ENCODE assay signal across 31 cellular contexts in the genomic region with DNA sequence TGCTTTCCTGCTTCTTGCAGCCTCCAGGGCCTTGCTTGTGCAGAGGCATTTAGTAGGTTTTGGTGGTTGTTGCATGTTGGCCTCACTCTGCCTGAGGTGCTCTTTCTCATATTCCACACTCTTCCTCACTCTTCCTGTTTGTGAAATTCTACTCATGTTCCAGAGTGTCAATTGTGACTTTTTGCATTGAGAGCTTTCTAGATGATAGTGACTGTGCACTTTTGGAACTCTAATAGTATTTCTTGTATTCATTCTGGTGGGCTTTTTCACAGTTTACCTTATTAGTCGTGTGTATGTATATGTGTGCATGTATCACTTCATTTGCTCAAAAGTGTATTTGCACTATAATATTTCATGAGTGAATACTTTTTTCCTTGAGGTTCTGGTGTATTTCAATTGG.
"Had no signal": no experiment of that assay in that cellular context is flagged by ENCODE, and none has a peak within 500 bp of the region (broad histone marks: within the 10 kb centered on the region; RNA-seq: fewer than 3 reads in every experiment).

No MANE protein-coding gene starts in this region.

- H3K27me3 Mint-ChIP-seq: activated B cell treated with CpG ODN at 0.5 μM for 24 hours; activated CD8-positive, alpha-beta memory T cell treated with anti-CD3 and anti-CD28 coated beads, Interleukin-2, amount 10 ng/mL, durations not matched to agents 7 days and 5 days; activated naive CD4-positive, alpha-beta T cell treated with anti-CD3 and anti-CD28 coated beads, Interleukin-2, amount 50 U/mL, for 24 hours; activated naive CD8-positive, alpha-beta T cell treated with anti-CD3 and anti-CD28 coated beads, Interleukin-2, amount 50 U/mL, for 24 hours; dendritic cell treated with granulocyte-macrophage colony-stimulating factor and Interleukin-4, amounts not matched to agents 40 ng/mL and 50 ng/mL, for 4 days; natural killer cell treated with Interleukin-12 subunit alpha and Interleukin-12 subunit beta and Interleukin-15 and Interleukin-18, amount 100 ng/mL, for 72 hours; progenitor cell of endocrine pancreas had no signal

- H3K4me3 Mint-ChIP-seq: activated B cell treated with CpG ODN at 0.5 μM for 24 hours; activated CD8-positive, alpha-beta memory T cell treated with anti-CD3 and anti-CD28 coated beads, Interleukin-2, amount 10 ng/mL, durations not matched to agents 7 days and 5 days; activated CD8-positive, alpha-beta T cell treated with anti-CD3 and anti-CD28 coated beads, Interleukin-2, amount 10 ng/mL, durations not matched to agents 7 days and 5 days; activated naive CD4-positive, alpha-beta T cell treated with anti-CD3 and anti-CD28 coated beads, Interleukin-2, amount 50 U/mL, for 24 hours; activated naive CD8-positive, alpha-beta T cell treated with anti-CD3 and anti-CD28 coated beads, Interleukin-2, amount 50 U/mL, for 24 hours; dendritic cell treated with granulocyte-macrophage colony-stimulating factor and Interleukin-4, amounts not matched to agents 40 ng/mL and 50 ng/mL, for 4 days; natural killer cell treated with Interleukin-12 subunit alpha and Interleukin-12 subunit beta and Interleukin-15 and Interleukin-18, amount 100 ng/mL, for 72 hours; T-helper 2 cell treated with Interferon-gamma antibody and Interleukin-4, amounts not matched to agents 5 μg/mL and 100 μg/mL, for 36 hours had no signal

- FAIRE-seq: urothelium cell line had no signal

- H3K4me2 ChIP-seq: hepatocyte had no signal

- H3K9me3 Mint-ChIP-seq: activated B cell treated with CpG ODN at 0.5 μM for 24 hours; activated naive CD4-positive, alpha-beta T cell treated with anti-CD3 and anti-CD28 coated beads, Interleukin-2, amount 50 U/mL, for 24 hours; activated naive CD8-positive, alpha-beta T cell treated with anti-CD3 and anti-CD28 coated beads, Interleukin-2, amount 50 U/mL, for 24 hours; activated T-helper 2 cell treated with anti-CD3 and anti-CD28 coated beads, Interferon-gamma antibody, Interleukin-2, Interleukin-4, amounts not matched to agents 10 μg/mL and 5 μg/mL and 100 μg/mL, durations not matched to agents 14 hours and 24 hours and 36 hours; dendritic cell treated with granulocyte-macrophage colony-stimulating factor and Interleukin-4, amounts not matched to agents 40 ng/mL and 50 ng/mL, for 4 days; natural killer cell treated with Interleukin-12 subunit alpha and Interleukin-12 subunit beta and Interleukin-15 and Interleukin-18, amount 100 ng/mL, for 72 hours; T-helper 2 cell treated with Interferon-gamma antibody and Interleukin-4, amounts not matched to agents 5 μg/mL and 100 μg/mL, for 36 hours had no signal

- H2AFZ ChIP-seq: hepatocyte had no signal

- H3K4me3 ChIP-seq: gastrocnemius medialis, hepatocyte, left ventricle myocardium inferior, lung, mucosa of descending colon, ovary, skin epidermis, testis, transverse colon had no signal

- ATAC-seq: activated CD8-positive, alpha-beta memory T cell treated with anti-CD3 and anti-CD28 coated beads, Interleukin-2, amount 10 ng/mL, durations not matched to agents 7 days and 5 days; activated CD8-positive, alpha-beta T cell treated with anti-CD3 and anti-CD28 coated beads, Interleukin-2, amount 10 ng/mL, durations not matched to agents 7 days and 5 days; activated naive CD8-positive, alpha-beta T cell treated with anti-CD3 and anti-CD28 coated beads, Interleukin-2, amount 50 U/mL, for 24 hours; gastrocnemius medialis; mucosa of descending colon; natural killer cell treated with Interleukin-12 subunit alpha and Interleukin-12 subunit beta and Interleukin-15 and Interleukin-18, amount 100 ng/mL, for 72 hours; sciatic nerve; stimulated activated naive CD8-positive, alpha-beta T cell treated with anti-CD3 and anti-CD28 coated beads, Interleukin-15, Interleukin-2, amounts not matched to agents 100 U/mL and 50 U/mL, for 24 hours had no signal

- H3K27ac ChIP-seq: epithelial cell of prostate, gastrocnemius medialis, hepatocyte, left ventricle myocardium inferior, ovary, skin epidermis, testis, transverse colon had no signal

- H3K27me3 ChIP-seq: gastrocnemius medialis, hepatocyte, ovary, testis, transverse colon had no signal

- DNase-seq: activated B cell treated with CpG ODN at 0.5 μM for 24 hours; activated CD8-positive, alpha-beta memory T cell treated with anti-CD3 and anti-CD28 coated beads, Interleukin-2, amount 10 ng/mL, durations not matched to agents 7 days and 5 days; activated CD8-positive, alpha-beta T cell treated with anti-CD3 and anti-CD28 coated beads, Interleukin-2, amount 10 ng/mL, durations not matched to agents 7 days and 5 days; activated naive CD8-positive, alpha-beta T cell treated with anti-CD3 and anti-CD28 coated beads, Interleukin-2, amount 50 U/mL, for 24 hours; activated T-cell treated with anti-CD3 and anti-CD28 coated beads, Interleukin-2, amount 50 U/mL, for 48 hours; amygdala; central memory CD4-positive, alpha-beta T cell; effector CD4-positive, alpha-beta T cell; gastrocnemius medialis; glutamatergic neuron; islet precursor cell; left ventricle myocardium inferior; mucosa of descending colon; ovary; stimulated activated CD4-positive, alpha-beta T cell treated with anti-CD3 and anti-CD28 coated beads, Interleukin-12 subunit alpha, Interleukin-12 subunit beta, amount 100 ng/mL, for 4 hours; stimulated activated CD4-positive, alpha-beta T cell treated with anti-CD3 and anti-CD28 coated beads, Interleukin-4, amount 100 ng/mL, for 1 hour; stimulated activated naive CD8-positive, alpha-beta T cell treated with anti-CD3 and anti-CD28 coated beads, Interleukin-15, Interleukin-2, amounts not matched to agents 100 U/mL and 50 U/mL, for 24 hours; testis; transverse colon had no signal

- H3K36me3 ChIP-seq: gastrocnemius medialis, left ventricle myocardium inferior, ovary, transverse colon had no signal

- H3K27ac Mint-ChIP-seq: activated B cell treated with CpG ODN at 0.5 μM for 24 hours; activated CD8-positive, alpha-beta memory T cell treated with anti-CD3 and anti-CD28 coated beads, Interleukin-2, amount 10 ng/mL, durations not matched to agents 7 days and 5 days; activated naive CD4-positive, alpha-beta T cell treated with anti-CD3 and anti-CD28 coated beads, Interleukin-2, amount 50 U/mL, for 24 hours; activated naive CD8-positive, alpha-beta T cell treated with anti-CD3 and anti-CD28 coated beads, Interleukin-2, amount 50 U/mL, for 24 hours; activated T-helper 2 cell treated with anti-CD3 and anti-CD28 coated beads, Interferon-gamma antibody, Interleukin-2, Interleukin-4, amounts not matched to agents 10 μg/mL and 5 μg/mL and 100 μg/mL, durations not matched to agents 14 hours and 24 hours and 36 hours; dendritic cell treated with granulocyte-macrophage colony-stimulating factor and Interleukin-4, amounts not matched to agents 40 ng/mL and 50 ng/mL, for 4 days; natural killer cell treated with Interleukin-12 subunit alpha and Interleukin-12 subunit beta and Interleukin-15 and Interleukin-18, amount 100 ng/mL, for 72 hours; progenitor cell of endocrine pancreas; T-helper 2 cell treated with Interferon-gamma antibody and Interleukin-4, amounts not matched to agents 5 μg/mL and 100 μg/mL, for 36 hours had no signal

- H3K9me3 ChIP-seq: gastrocnemius medialis, left ventricle myocardium inferior, mucosa of descending colon, ovary, testis, transverse colon had no signal
